8 cellular contexts compared by ENCODE assay signal in genomic region chr3:30689202-30689641, GRCh38.
A peak's percentile ranks its signal among the peaks of the same experiment; 100 is the strongest.
DNase-seq lines count a peak whose midpoint lies in the region; ATAC-seq and TF ChIP-seq lines count a peak whose summit lies in the region.

No MANE protein-coding gene starts in this region.

- no peaks in the 10 kb centered on the region for H3K9me3 ChIP-seq in ascending aorta
- H3K9me3 ChIP-seq in testis: no peaks in the 10 kb centered on the region

- H2AFZ ChIP-seq in ACC112 (ENCODE audit: low read length, unreplicated experiment): no peak overlapping the region

- H3K4me3 ChIP-seq in ACC112 (ENCODE audit: low read depth, low read length) (peak overlapping the region; percentile 15; the same call in 1 of the 2 replicates), ascending aorta (no peak overlapping the region), testis (no peak overlapping the region)

- intact Hi-C loops in ascending aorta (cut with DNase I) (no loop called here), testis (cut with DNase I; ENCODE audit: low total_unique reads) (loop anchor here (10.0 kb wide), 1 partner anchor 164 kb away; no protein-coding TSS in a partner anchor)

- H3K79me2 ChIP-seq in ACC112 (ENCODE audit: control insufficient read depth, insufficient read depth, low read length, unreplicated experiment): peaks cover 40% of the 10 kb centered on the region

- peak; percentile 50 for DNase-seq in LHCN-M2 (ENCODE audit: low read depth)
- no peak for DNase-seq in ascending aorta (ENCODE audit: low spot score in 2 of 2)
- DNase-seq in left kidney (ENCODE audit: low read depth, low spot score): peak; percentile 54
- DNase-seq in testis: peak; percentile 32
- no peak for DNase-seq in activated effector memory CD4-positive, alpha-beta T cell treated with Interleukin-2 at 50 U/mL for 16 hours

- H3K4me1 ChIP-seq in ACC112 (ENCODE audit: control insufficient read depth, insufficient read depth, low read length, unreplicated experiment): peaks cover 56% of the 10 kb centered on the region
- H3K4me1 ChIP-seq in ascending aorta: peaks cover 15 to 64% of the 10 kb centered on the region in 2 donors
- peaks cover 22% of the 10 kb centered on the region for H3K4me1 ChIP-seq in testis

- 27 to 29% methylated on average over 5 of the region's 5 CpGs for WGBS in testis, 2 donors

- H3K27ac ChIP-seq in ACC112 (ENCODE audit: low read depth, low read length): peak overlapping the region; percentile 82
- peak overlapping the region; percentile 73 to 76 for H3K27ac ChIP-seq in ascending aorta
- peak overlapping the region; percentile 21 to 82 for H3K27ac ChIP-seq in testis

- ATAC-seq in HG03159 (IDR thresholded peaks at IDR 0.05; ENCODE audit: unreplicated experiment): no peak
- no peak for ATAC-seq in GM18498 (IDR thresholded peaks at IDR 0.05; ENCODE audit: unreplicated experiment)

- H3K27me3 ChIP-seq in ACC112 (ENCODE audit: insufficient read depth, low read length) (no peaks in the 10 kb centered on the region), ascending aorta (no peaks in the 10 kb centered on the region), testis (no peaks in the 10 kb centered on the region)

- H3K36me3 ChIP-seq in ACC112 (ENCODE audit: insufficient read depth, low read length) (peaks cover 60% of the 10 kb centered on the region), ascending aorta (peaks cover 30 to 57% of the 10 kb centered on the region in 2 donors), testis (ENCODE audit: low read depth, missing control alignments) (no peaks in the 10 kb centered on the region)

- TF ChIP-seq CTCF in ascending aorta (IDR thresholded peaks at IDR 0.05): no peak
- no peak for TF ChIP-seq CTCF in testis (IDR thresholded peaks at IDR 0.05)

- no peak for TF ChIP-seq POLR2A in testis (IDR thresholded peaks at IDR 0.05)

Comparison
In these comparisons a context has a peak if more than half of its experiments do, and no peak if none do; other contexts are left out.
1. DNase-seq: peak in LHCN-M2 (single experiment), left kidney (single experiment) and testis (single experiment); none in ascending aorta (0 of 2) and activated effector memory CD4-positive, alpha-beta T cell treated with Interleukin-2 at 50 U/mL for 16 hours (single experiment).
2. Peak in every context shown above with its lines, with median percentiles within 50 percentile points of each other: H3K27ac ChIP-seq.